ENCODE assay signal across 8 cellular contexts in genomic region chr2:26691881-26692813, GRCh38. TPM values are rescaled to one million over a fixed set of nuclear protein-coding genes. Genes with fewer than 3 reads are reported as not detected.
DNase-seq lines count a peak whose midpoint lies in the region; ATAC-seq and TF ChIP-seq lines count a peak whose summit lies in the region.

Gene KCNK3, plus strand, starts transcription at chr2:26692722. Its CDS starts 154 bp downstream, at chr2:26692876.

- H3K9me3 ChIP-seq in BE2C (no peaks in the 10 kb centered on the region), MG63 (no peaks in the 10 kb centered on the region)

- H3K27me3 ChIP-seq in BE2C = no peaks in the 10 kb centered on the region
- peaks cover 12% of the 10 kb centered on the region for H3K27me3 ChIP-seq in MG63

- H3K9me3 Mint-ChIP-seq in activated B cell treated with CpG ODN at 0.5 μM for 24 hours = no peaks in the 10 kb centered on the region

- H3K27me3 Mint-ChIP-seq in activated B cell treated with CpG ODN at 0.5 μM for 24 hours = peaks cover 62% of the 10 kb centered on the region

- H3K4me1 ChIP-seq in BE2C = peaks cover 25% of the 10 kb centered on the region

- H3K36me3 Mint-ChIP-seq in activated B cell treated with CpG ODN at 0.5 μM for 24 hours (ENCODE audit: low read depth) = no peaks in the 10 kb centered on the region

- H3K4me3 ChIP-seq in BE2C (ENCODE audit: low read depth, low read length) = peak within 1 kb of the TSS; percentile 81
- no peak within 1 kb of the TSS for H3K4me3 ChIP-seq in MG63

- H3K4me3 Mint-ChIP-seq in activated B cell treated with CpG ODN at 0.5 μM for 24 hours = no peak within 1 kb of the TSS

- no peak within 1 kb of the TSS for H3K27ac Mint-ChIP-seq in activated B cell treated with CpG ODN at 0.5 μM for 24 hours

- intact Hi-C loops in activated B cell treated with CpG ODN at 0.5 μM for 24 hours (cut with micrococcal nuclease) = no loop called here

- TF ChIP-seq CTCF in BE2C (IDR thresholded peaks at IDR 0.05; ENCODE audit: low read depth, low read length) (no peak), activated B cell treated with CpG ODN at 0.5 μM for 24 hours (IDR thresholded peaks at IDR 0.05) (no peak)

- H3K4me1 Mint-ChIP-seq in activated B cell treated with CpG ODN at 0.5 μM for 24 hours = peaks cover 2% of the 10 kb centered on the region

- peak; percentile 72 for ATAC-seq in activated B cell treated with CpG ODN at 0.5 μM for 24 hours (ENCODE audit: low read depth)
- no peak for ATAC-seq in GM19455 (IDR thresholded peaks at IDR 0.05; ENCODE audit: unreplicated experiment)

- peaks cover 3% of the 10 kb centered on the region for H3K36me3 ChIP-seq in BE2C
- H3K36me3 ChIP-seq in MG63 = no peaks in the 10 kb centered on the region

- CTCF ChIA-PET in activated B cell treated with CpG ODN at 0.5 μM for 24 hours (lab: Charles Lee) = no interaction called here

- POLR2A ChIA-PET in activated B cell treated with CpG ODN at 0.5 μM for 24 hours (lab: Charles Lee) = no interaction called here

- peak; percentile 90 for DNase-seq in BE2C
- peak; percentile 57 for DNase-seq in MG63
- peak; percentile 23 for DNase-seq in activated B cell treated with CpG ODN at 0.5 μM for 24 hours
- DNase-seq in cerebellar cortex (ENCODE audit: low spot score) = peak; percentile 57
- peak; percentile 87 for DNase-seq in left kidney (ENCODE audit: low read depth, low spot score)
- DNase-seq in stimulated activated CD4-positive, alpha-beta T cell treated with anti-CD3 and anti-CD28 coated beads, Interleukin-4, amount 100 ng/mL, for 48 hours (ENCODE audit: low read depth in 2 of 2) = peak; percentile 25 to 28
- no peak for DNase-seq in GDM1 (lab: John Stamatoyannopoulos, UW)

RNA-seq across cellular contexts. Expression of gene KCNK3, which starts in this region (rescaled TPM):
- polyA plus RNA-seq in BE2C (2012; ENCODE audit: insufficient read depth, insufficient read length, low read depth) = 58.2 TPM
- 0.69 TPM in 1 of 2 replicates, not detected in the other for total RNA-seq in MG63 (2014; rRNA removed; shearing (Covaris generic); ENCODE audit: low replicate concordance)
- not detected in 2 replicates for total RNA-seq in activated B cell treated with CpG ODN at 0.5 μM for 24 hours

Comparison
In these comparisons a context has a peak if more than half of its experiments do, and no peak if none do; other contexts are left out.
1. Peak in DNase-seq in MG63; RNA of the gene not detected or under 1 TPM.
2. Peak in DNase-seq and ATAC-seq in activated B cell treated with CpG ODN at 0.5 μM for 24 hours; RNA of the gene not detected or under 1 TPM.